In the genomic region with DNA sequence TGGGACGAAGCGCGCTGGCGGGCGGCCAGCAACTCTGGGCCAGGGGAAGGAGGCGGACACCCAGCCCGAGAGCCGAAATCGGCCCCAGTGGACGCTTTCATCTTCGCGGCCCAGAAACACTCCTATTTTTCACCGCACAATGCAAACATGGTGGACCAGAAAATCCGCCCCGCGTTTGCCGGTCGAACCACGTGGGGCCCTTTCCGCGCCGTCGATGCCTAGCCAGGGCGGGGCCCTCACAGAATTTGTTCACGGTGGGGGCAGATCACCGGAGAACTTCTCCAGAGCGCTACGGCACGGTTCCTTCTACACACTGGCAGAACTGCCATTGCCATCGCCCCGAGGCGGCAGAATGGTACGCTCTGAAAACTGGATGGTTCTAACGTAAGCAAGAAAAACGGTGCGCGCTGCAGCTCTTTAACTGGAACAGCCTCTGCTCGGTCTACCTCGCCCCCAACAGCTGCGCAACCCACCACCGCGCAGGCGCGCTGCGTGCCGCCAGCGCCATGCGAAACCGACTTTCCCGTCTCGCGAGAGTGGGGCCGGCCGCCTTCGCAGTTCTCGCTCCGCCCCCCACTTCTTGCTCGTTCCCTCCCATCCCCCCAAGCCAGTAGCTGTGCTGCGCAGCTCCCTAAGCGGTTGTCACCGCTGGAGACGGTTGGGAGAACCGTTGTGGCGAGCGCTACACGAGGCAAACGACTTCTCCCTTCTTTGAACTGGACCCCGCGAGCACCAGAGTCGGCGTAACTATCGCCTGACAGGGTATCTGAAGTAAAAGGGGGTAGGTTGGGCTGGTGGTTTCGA, we compare ENCODE assay signal across 8 cellular contexts. TPM values are rescaled to one million over a fixed set of nuclear protein-coding genes. Genes with fewer than 3 reads are reported as not detected.
A peak's percentile ranks its signal among the peaks of the same experiment; 100 is the strongest.
DNase-seq lines count a peak whose midpoint lies in the region; ATAC-seq and TF ChIP-seq lines count a peak whose summit lies in the region.

A gene with protein sequence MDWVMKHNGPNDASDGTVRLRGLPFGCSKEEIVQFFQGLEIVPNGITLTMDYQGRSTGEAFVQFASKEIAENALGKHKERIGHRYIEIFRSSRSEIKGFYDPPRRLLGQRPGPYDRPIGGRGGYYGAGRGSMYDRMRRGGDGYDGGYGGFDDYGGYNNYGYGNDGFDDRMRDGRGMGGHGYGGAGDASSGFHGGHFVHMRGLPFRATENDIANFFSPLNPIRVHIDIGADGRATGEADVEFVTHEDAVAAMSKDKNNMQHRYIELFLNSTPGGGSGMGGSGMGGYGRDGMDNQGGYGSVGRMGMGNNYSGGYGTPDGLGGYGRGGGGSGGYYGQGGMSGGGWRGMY (plus strand): TSS at position 610 of the 804 bp plus-strand sequence. CDS start 5,158 bp downstream, outside the sequence.

- H3K27me3 ChIP-seq in hepatocyte, result no peaks in the 10 kb centered on the region
- H3K27me3 ChIP-seq in aorta (ENCODE audit: control insufficient read depth in 1 of 2, insufficient read depth in 2 of 2, low read length in 1 of 2), result no peaks in the 10 kb centered on the region

- H3K4me2 ChIP-seq in hepatocyte, result peak within 1 kb of the TSS; percentile 84

- H3K9me3 ChIP-seq in hepatocyte (ENCODE audit: low read depth) (no peaks in the 10 kb centered on the region), aorta (ENCODE audit: control insufficient read depth, low read length) (no peaks in the 10 kb centered on the region)

- 1% methylated on average over 73 of the region's 73 CpGs for whole genome bisulfite sequencing in hepatocyte (ENCODE audit: low lambda C conversion rate, missing lambda C conversion rate)
- 0% methylated on average over 73 of the region's 73 CpGs for whole genome bisulfite sequencing in aorta, 2 donors

- peak within 1 kb of the TSS; percentile 100 for H3K27ac ChIP-seq in hepatocyte
- peak within 1 kb of the TSS; percentile 84 to 95 for H3K27ac ChIP-seq in aorta (ENCODE audit: low read depth in 1 of 2, low read length in 2 of 2)

- H3K4me3 ChIP-seq in astrocyte of the cerebellum (ENCODE audit: low read depth, low read length) (peak within 1 kb of the TSS; percentile 98), hepatocyte (peak within 1 kb of the TSS; percentile 84), aorta (ENCODE audit: low read length in 2 of 2) (peak within 1 kb of the TSS; percentile 60 to 94)

- peaks cover 50% of the 10 kb centered on the region for H3K79me2 ChIP-seq in hepatocyte

- peaks cover 38% of the 10 kb centered on the region for H4K20me1 ChIP-seq in hepatocyte (ENCODE audit: insufficient read depth, poor library complexity, severe bottlenecking)

- DNase-seq in NCI-H2081 (lab: John Stamatoyannopoulos, UW), result peak; percentile 95
- peak; percentile 98 for DNase-seq in T-helper 9 cell
- DNase-seq in astrocyte of the cerebellum (ENCODE audit: low read depth), result peak; percentile 92
- DNase-seq in hepatocyte (ENCODE audit: low spot score), result peak; percentile 100
- DNase-seq in renal cortical epithelial cell (ENCODE audit: low read depth), result peak; percentile 89
- peak; percentile 99 for DNase-seq in aorta

- no peaks in the 10 kb centered on the region for H3K36me3 ChIP-seq in hepatocyte (replicated peaks; ENCODE audit: insufficient read depth, low read depth)
- H3K36me3 ChIP-seq in aorta (ENCODE audit: control insufficient read depth in 1 of 2, insufficient read depth in 2 of 2, low read length in 1 of 2), result no peaks in the 10 kb centered on the region

- ATAC-seq in GM18517 (IDR thresholded peaks at IDR 0.05; ENCODE audit: unreplicated experiment) (peak; percentile 85), HG03039 (IDR thresholded peaks at IDR 0.05; ENCODE audit: unreplicated experiment) (peak; percentile 76), aorta (ENCODE audit: low FRiP score) (peak; percentile 97)

- no peaks in the 10 kb centered on the region for H3K9me2 ChIP-seq in hepatocyte (replicated peaks; ENCODE audit: insufficient read depth)

- H2AFZ ChIP-seq in hepatocyte, result peak within 1 kb of the TSS; percentile 70

- in situ Hi-C loops in astrocyte of the cerebellum (cut with HindIII; ENCODE audit: low sequenced_read_pairs), result no loop called here

- TF ChIP-seq CTCF in astrocyte of the cerebellum (IDR thresholded peaks at IDR 0.05; ENCODE audit: low read depth, low read length, missing control alignments), result no peak
- TF ChIP-seq CTCF in hepatocyte (IDR thresholded peaks at IDR 0.05; ENCODE audit: poor library complexity), result no peak

- H3K4me1 ChIP-seq in hepatocyte (ENCODE audit: insufficient read depth) (peaks cover 27% of the 10 kb centered on the region), aorta (ENCODE audit: control insufficient read depth in 1 of 2, insufficient read depth in 2 of 2, low read length in 2 of 2) (peaks cover 0 to 8% of the 10 kb centered on the region in 2 donors)

- intact Hi-C loops in aorta (cut with DNase I), result loop anchor here (1.0 to 10.0 kb wide), 4 partner anchors 257 to 569 kb away; partner anchors contain the start of genes SIRT1 (in 2 of the 2), DDX50 (in 1 of the 2) and HERC4 (in 1 of the 2)

RNA-seq across cellular contexts. Expression of the gene that starts here (rescaled TPM):
- total RNA-seq in hepatocyte, result 26.8 and 31.5 TPM in 2 replicates
- polyA plus RNA-seq in hepatocyte, result 134 and 135 TPM in 2 replicates
- 10.1 and 63.4 TPM in 2 replicates for total RNA-seq in renal cortical epithelial cell
- total RNA-seq in aorta, result 100 to 1,000 TPM; 106 to 121 TPM
- polyA plus RNA-seq in aorta, result 100 to 1,000 TPM; 135 to 200 TPM

Comparison
In these comparisons a context has a peak if more than half of its experiments do, and no peak if none do; other contexts are left out.
1. Peak in every context shown above with its lines: DNase-seq, ATAC-seq, H3K4me3 ChIP-seq and H3K27ac ChIP-seq.